ENCODE assay signal across 17 cellular contexts in the genomic region with DNA sequence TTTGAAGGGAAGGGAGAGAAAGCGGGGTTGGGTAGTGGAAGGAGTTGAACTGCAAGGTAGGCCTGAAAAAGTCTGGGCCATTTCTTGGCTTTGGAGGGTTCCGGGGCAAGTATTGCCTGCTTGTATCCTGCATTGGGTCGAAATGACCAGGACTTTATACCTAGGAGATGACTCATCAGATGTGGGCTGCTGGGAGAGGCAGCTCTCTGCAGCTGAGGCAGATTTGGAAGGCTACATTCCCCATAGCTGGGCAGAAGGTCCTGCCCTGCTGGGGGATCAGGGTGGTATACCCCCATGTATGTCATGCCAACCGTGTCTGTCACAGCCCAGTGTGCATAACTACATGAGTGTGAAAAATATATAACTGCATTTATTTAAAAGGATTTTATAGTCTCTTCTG.
A peak's percentile ranks its signal among the peaks of the same experiment; 100 is the strongest.
DNase-seq lines count a peak whose midpoint lies in the region; ATAC-seq and TF ChIP-seq lines count a peak whose summit lies in the region.
"Had no signal": no experiment of that assay in that cellular context is flagged by ENCODE, and none has a peak within 500 bp of the region (broad histone marks: within the 10 kb centered on the region; RNA-seq: fewer than 3 reads in every experiment).

No MANE protein-coding gene starts in this region.

- DNase-seq in HCEC 1CT, result peak; percentile 15
- peak in 1 of 2 donors; percentile 37 for DNase-seq in foreskin keratinocyte
- DNase-seq in NCI-H1417 treated with DMSO at 0.1 percent for 48 hours (lab: John Stamatoyannopoulos, UW), result no peak
- DNase-seq in GM19238 (ENCODE audit: insufficient read length, low spot score), result no peak
- DNase-seq in NCI-H524 treated with DMSO at 0.1 percent for 48 hours (lab: John Stamatoyannopoulos, UW), result no peak
- DNase-seq: activated CD8-positive, alpha-beta memory T cell treated with anti-CD3 and anti-CD28 coated beads, Interleukin-2, amount 10 ng/mL, durations not matched to agents 7 days and 5 days; activated naive CD4-positive, alpha-beta T cell; caudate nucleus; KG1; NCI-H146; occipital lobe; spleen; substantia nigra had no signal

- no peaks in the 10 kb centered on the region for H3K27me3 Mint-ChIP-seq in stimulated activated memory B cell treated with anti-CD40 and anti-IgM and Interleukin-4, amounts not matched to agents 10 μg/mL and 1 μg/mL and 100 μg/mL, for 72 hours

- no peaks in the 10 kb centered on the region for H3K4me1 ChIP-seq in foreskin keratinocyte

- H3K27ac ChIP-seq in foreskin keratinocyte, result no peak overlapping the region
- H3K27ac ChIP-seq: spleen had no signal

- no peaks in the 10 kb centered on the region for H3K27me3 ChIP-seq in foreskin keratinocyte
- H3K27me3 ChIP-seq: spleen had no signal

- H3K27ac Mint-ChIP-seq in stimulated activated memory B cell treated with anti-CD40 and anti-IgM and Interleukin-4, amounts not matched to agents 10 μg/mL and 1 μg/mL and 100 μg/mL, for 72 hours, result peak overlapping the region; percentile 95
- H3K27ac Mint-ChIP-seq: activated CD8-positive, alpha-beta memory T cell treated with anti-CD3 and anti-CD28 coated beads, Interleukin-2, amount 10 ng/mL, durations not matched to agents 7 days and 5 days had no signal

- H3K4me1 Mint-ChIP-seq in stimulated activated memory B cell treated with anti-CD40 and anti-IgM and Interleukin-4, amounts not matched to agents 10 μg/mL and 1 μg/mL and 100 μg/mL, for 72 hours, result peaks cover 76% of the 10 kb centered on the region

- no peak overlapping the region for H3K4me3 Mint-ChIP-seq in stimulated activated memory B cell treated with anti-CD40 and anti-IgM and Interleukin-4, amounts not matched to agents 10 μg/mL and 1 μg/mL and 100 μg/mL, for 72 hours
- H3K4me3 Mint-ChIP-seq: activated CD8-positive, alpha-beta memory T cell treated with anti-CD3 and anti-CD28 coated beads, Interleukin-2, amount 10 ng/mL, durations not matched to agents 7 days and 5 days had no signal

- ATAC-seq in SK-N-SH treated with all-trans-retinoic acid at 6 μM for 48 hours (peak; percentile 77), foreskin keratinocyte (peak; percentile 72), HG02571 (IDR thresholded peaks at IDR 0.05; ENCODE audit: unreplicated experiment) (no peak)
- no peak for ATAC-seq in stimulated activated memory B cell treated with anti-CD40 and anti-IgM and Interleukin-4, amounts not matched to agents 10 μg/mL and 1 μg/mL and 100 μg/mL, for 72 hours
- ATAC-seq: activated CD8-positive, alpha-beta memory T cell treated with anti-CD3 and anti-CD28 coated beads, Interleukin-2, amount 10 ng/mL, durations not matched to agents 7 days and 5 days; Right ventricle myocardium inferior had no signal

- TF ChIP-seq CTCF in foreskin keratinocyte (conservative IDR thresholded peaks at IDR 0.05), result no peak

- H3K36me3 Mint-ChIP-seq in stimulated activated memory B cell treated with anti-CD40 and anti-IgM and Interleukin-4, amounts not matched to agents 10 μg/mL and 1 μg/mL and 100 μg/mL, for 72 hours, result peaks cover 4% of the 10 kb centered on the region
- H3K36me3 Mint-ChIP-seq: activated CD8-positive, alpha-beta memory T cell treated with anti-CD3 and anti-CD28 coated beads, Interleukin-2, amount 10 ng/mL, durations not matched to agents 7 days and 5 days had no signal

- H3K9me3 Mint-ChIP-seq in stimulated activated memory B cell treated with anti-CD40 and anti-IgM and Interleukin-4, amounts not matched to agents 10 μg/mL and 1 μg/mL and 100 μg/mL, for 72 hours, result peaks cover 2% of the 10 kb centered on the region

TF ChIP-seq in SK-N-SH treated with all-trans-retinoic acid at 6 μM for 48 hours, 23 proteins besides CTCF, POLR2A, EP300 and RAD21:
- no peak for TF ChIP-seq ARNTL (CRISPR knock-in tag; IDR thresholded peaks at IDR 0.05; ENCODE audit: borderline replicate concordance, low read depth)
- TF ChIP-seq, protein P1, sequence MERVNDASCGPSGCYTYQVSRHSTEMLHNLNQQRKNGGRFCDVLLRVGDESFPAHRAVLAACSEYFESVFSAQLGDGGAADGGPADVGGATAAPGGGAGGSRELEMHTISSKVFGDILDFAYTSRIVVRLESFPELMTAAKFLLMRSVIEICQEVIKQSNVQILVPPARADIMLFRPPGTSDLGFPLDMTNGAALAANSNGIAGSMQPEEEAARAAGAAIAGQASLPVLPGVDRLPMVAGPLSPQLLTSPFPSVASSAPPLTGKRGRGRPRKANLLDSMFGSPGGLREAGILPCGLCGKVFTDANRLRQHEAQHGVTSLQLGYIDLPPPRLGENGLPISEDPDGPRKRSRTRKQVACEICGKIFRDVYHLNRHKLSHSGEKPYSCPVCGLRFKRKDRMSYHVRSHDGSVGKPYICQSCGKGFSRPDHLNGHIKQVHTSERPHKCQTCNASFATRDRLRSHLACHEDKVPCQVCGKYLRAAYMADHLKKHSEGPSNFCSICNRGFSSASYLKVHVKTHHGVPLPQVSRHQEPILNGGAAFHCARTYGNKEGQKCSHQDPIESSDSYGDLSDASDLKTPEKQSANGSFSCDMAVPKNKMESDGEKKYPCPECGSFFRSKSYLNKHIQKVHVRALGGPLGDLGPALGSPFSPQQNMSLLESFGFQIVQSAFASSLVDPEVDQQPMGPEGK (CRISPR knock-in tag; IDR thresholded peaks at IDR 0.05; ENCODE audit: borderline replicate concordance), result no peak
- TF ChIP-seq OSR1 (CRISPR knock-in tag; IDR thresholded peaks at IDR 0.05), result no peak
- no peak for TF ChIP-seq BACH2 (CRISPR knock-in tag; IDR thresholded peaks at IDR 0.05; ENCODE audit: borderline replicate concordance)
- no peak for TF ChIP-seq TCF4 (CRISPR knock-in tag; IDR thresholded peaks at IDR 0.05; ENCODE audit: borderline replicate concordance)
- TF ChIP-seq ZNF565 (CRISPR knock-in tag; conservative IDR thresholded peaks at IDR 0.05; ENCODE audit: low read depth), result no peak
- TF ChIP-seq, protein P2, sequence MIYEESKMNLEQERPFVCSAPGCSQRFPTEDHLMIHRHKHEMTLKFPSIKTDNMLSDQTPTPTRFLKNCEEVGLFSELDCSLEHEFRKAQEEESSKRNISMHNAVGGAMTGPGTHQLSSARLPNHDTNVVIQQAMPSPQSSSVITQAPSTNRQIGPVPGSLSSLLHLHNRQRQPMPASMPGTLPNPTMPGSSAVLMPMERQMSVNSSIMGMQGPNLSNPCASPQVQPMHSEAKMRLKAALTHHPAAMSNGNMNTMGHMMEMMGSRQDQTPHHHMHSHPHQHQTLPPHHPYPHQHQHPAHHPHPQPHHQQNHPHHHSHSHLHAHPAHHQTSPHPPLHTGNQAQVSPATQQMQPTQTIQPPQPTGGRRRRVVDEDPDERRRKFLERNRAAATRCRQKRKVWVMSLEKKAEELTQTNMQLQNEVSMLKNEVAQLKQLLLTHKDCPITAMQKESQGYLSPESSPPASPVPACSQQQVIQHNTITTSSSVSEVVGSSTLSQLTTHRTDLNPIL (CRISPR knock-in tag; IDR thresholded peaks at IDR 0.05; ENCODE audit: low read depth), result no peak
- no peak for TF ChIP-seq TOX (CRISPR knock-in tag; IDR thresholded peaks at IDR 0.05; ENCODE audit: borderline replicate concordance)
- no peak for TF ChIP-seq ZNF70 (CRISPR knock-in tag; IDR thresholded peaks at IDR 0.05)
- TF ChIP-seq RARB (CRISPR knock-in tag; IDR thresholded peaks at IDR 0.05), result no peak
- TF ChIP-seq ZC3H10 (CRISPR knock-in tag; IDR thresholded peaks at IDR 0.05), result no peak
- TF ChIP-seq ESRRG (CRISPR knock-in tag; IDR thresholded peaks at IDR 0.05), result no peak
- TF ChIP-seq ISL1 (CRISPR knock-in tag; IDR thresholded peaks at IDR 0.05), result no peak
- TF ChIP-seq ZNF8 (CRISPR knock-in tag; IDR thresholded peaks at IDR 0.05), result no peak
- TF ChIP-seq, protein P3, sequence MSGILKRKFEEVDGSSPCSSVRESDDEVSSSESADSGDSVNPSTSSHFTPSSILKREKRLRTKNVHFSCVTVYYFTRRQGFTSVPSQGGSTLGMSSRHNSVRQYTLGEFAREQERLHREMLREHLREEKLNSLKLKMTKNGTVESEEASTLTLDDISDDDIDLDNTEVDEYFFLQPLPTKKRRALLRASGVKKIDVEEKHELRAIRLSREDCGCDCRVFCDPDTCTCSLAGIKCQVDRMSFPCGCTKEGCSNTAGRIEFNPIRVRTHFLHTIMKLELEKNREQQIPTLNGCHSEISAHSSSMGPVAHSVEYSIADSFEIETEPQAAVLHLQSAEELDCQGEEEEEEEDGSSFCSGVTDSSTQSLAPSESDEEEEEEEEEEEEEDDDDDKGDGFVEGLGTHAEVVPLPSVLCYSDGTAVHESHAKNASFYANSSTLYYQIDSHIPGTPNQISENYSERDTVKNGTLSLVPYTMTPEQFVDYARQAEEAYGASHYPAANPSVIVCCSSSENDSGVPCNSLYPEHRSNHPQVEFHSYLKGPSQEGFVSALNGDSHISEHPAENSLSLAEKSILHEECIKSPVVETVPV (CRISPR knock-in tag; IDR thresholded peaks at IDR 0.05), result no peak
- no peak for TF ChIP-seq CSDC2 (CRISPR knock-in tag; IDR thresholded peaks at IDR 0.05)

Comparison
In these comparisons a context has a peak if more than half of its experiments do, and no peak if none do; other contexts are left out.
1. ATAC-seq: peak in SK-N-SH treated with all-trans-retinoic acid at 6 μM for 48 hours (single experiment) and foreskin keratinocyte (single experiment); none in stimulated activated memory B cell treated with anti-CD40 and anti-IgM and Interleukin-4, amounts not matched to agents 10 μg/mL and 1 μg/mL and 100 μg/mL, for 72 hours (single experiment) and HG02571 (single experiment).